ENCODE assay signal across 29 cellular contexts in the genomic region with DNA sequence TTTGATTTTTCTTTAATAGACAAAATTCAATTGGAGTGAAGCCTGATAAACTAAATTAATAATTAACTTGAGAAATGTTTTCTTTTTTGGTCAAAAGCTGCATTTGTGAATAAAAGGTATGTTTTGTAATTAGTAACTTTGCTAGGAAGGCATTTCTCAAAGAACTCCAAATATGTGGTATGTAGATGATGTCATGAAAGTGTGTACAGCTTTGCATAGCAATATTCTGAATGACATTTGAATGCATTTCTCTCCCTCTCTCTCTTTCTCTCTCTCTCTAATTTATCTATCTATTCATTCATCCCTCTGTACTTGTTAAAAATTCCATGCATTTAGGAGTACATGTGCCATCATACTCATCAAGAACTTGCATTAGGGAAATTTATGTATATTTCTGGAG.
"Had no signal": no experiment of that assay in that cellular context is flagged by ENCODE, and none has a peak within 500 bp of the region (broad histone marks: within the 10 kb centered on the region; RNA-seq: fewer than 3 reads in every experiment).

No MANE protein-coding gene starts in this region.

- H3K27me3 Mint-ChIP-seq: activated naive CD8-positive, alpha-beta T cell treated with anti-CD3 and anti-CD28 coated beads, Interleukin-2, amount 10 ng/mL, durations not matched to agents 7 days and 5 days; central memory CD8-positive, alpha-beta T cell had no signal

- H3K4me1 ChIP-seq: Peyer's patch, SJSA1 had no signal

- H3K4me1 Mint-ChIP-seq: activated naive CD8-positive, alpha-beta T cell treated with anti-CD3 and anti-CD28 coated beads, Interleukin-2, amount 10 ng/mL, durations not matched to agents 7 days and 5 days; central memory CD8-positive, alpha-beta T cell had no signal

- ATAC-seq: activated CD4-positive, CD25-positive, alpha-beta regulatory T cell treated with anti-CD3 and anti-CD28 coated beads, Interleukin-2, amount 50 U/mL, for 24 hours; activated CD8-positive, alpha-beta T cell treated with anti-CD3 and anti-CD28 coated beads, Interleukin-2, amount 10 ng/mL, durations not matched to agents 7 days and 5 days; body of pancreas; SK-N-SH treated with all-trans-retinoic acid at 6 μM for 48 hours had no signal

- H3K36me3 Mint-ChIP-seq: activated naive CD8-positive, alpha-beta T cell treated with anti-CD3 and anti-CD28 coated beads, Interleukin-2, amount 10 ng/mL, durations not matched to agents 7 days and 5 days had no signal

- H3K27ac ChIP-seq: body of pancreas, Peyer's patch, RWPE1, SJSA1 had no signal

- H3K27ac Mint-ChIP-seq: activated CD8-positive, alpha-beta T cell treated with anti-CD3 and anti-CD28 coated beads, Interleukin-2, amount 10 ng/mL, durations not matched to agents 7 days and 5 days; activated naive CD8-positive, alpha-beta T cell treated with anti-CD3 and anti-CD28 coated beads, Interleukin-2, amount 10 ng/mL, durations not matched to agents 7 days and 5 days; T-helper 1 cell treated with Interleukin-12 subunit alpha and Interleukin-12 subunit beta and Interleukin-4 antibody, amounts not matched to agents 30 μg/mL and 1 μg/mL, for 36 hours had no signal

- H3K4me3 Mint-ChIP-seq: activated CD8-positive, alpha-beta T cell treated with anti-CD3 and anti-CD28 coated beads, Interleukin-2, amount 10 ng/mL, durations not matched to agents 7 days and 5 days; activated naive CD8-positive, alpha-beta T cell treated with anti-CD3 and anti-CD28 coated beads, Interleukin-2, amount 10 ng/mL, durations not matched to agents 7 days and 5 days; central memory CD8-positive, alpha-beta T cell; T-helper 1 cell treated with Interleukin-12 subunit alpha and Interleukin-12 subunit beta and Interleukin-4 antibody, amounts not matched to agents 30 μg/mL and 1 μg/mL, for 36 hours had no signal

- H3K36me3 ChIP-seq: MG63, Peyer's patch, SJSA1 had no signal

- H3K9me3 ChIP-seq: body of pancreas, MG63, Peyer's patch, SJSA1 had no signal

- H3K27me3 ChIP-seq: body of pancreas, MG63, Peyer's patch, SJSA1 had no signal

- DNase-seq: activated CD4-positive, alpha-beta T cell treated with anti-CD3 and anti-CD28 coated beads for 4 hours; activated CD8-positive, alpha-beta memory T cell treated with anti-CD3 and anti-CD28 coated beads, Interleukin-2, amount 50 U/mL, for 48 hours; activated CD8-positive, alpha-beta T cell treated with anti-CD3 and anti-CD28 coated beads, Interleukin-2, amount 10 ng/mL, durations not matched to agents 7 days and 5 days; activated naive CD4-positive, alpha-beta T cell treated with anti-CD3 and anti-CD28 coated beads, Interleukin-2, amount 50 U/mL, for 16 hours; activated naive CD8-positive, alpha-beta T cell treated with anti-CD3 and anti-CD28 coated beads, Interleukin-2, amount 10 ng/mL, durations not matched to agents 7 days and 5 days; activated T-cell treated with anti-CD3 and anti-CD28 coated beads, Interleukin-2, amount 50 U/mL, for 1 hour; aorta; body of pancreas; MG63; MV-4-11; NCI-H1092 treated with DMSO at 0.1 percent for 48 hours; NCI-H1417 treated with DMSO at 0.1 percent for 48 hours; NCI-H1694; NCI-H2029; NCI-H2107; NCI-H2171 treated with DMSO at 0.1 percent for 48 hours; NCI-H226; NCI-H510A; NCI-H526 treated with DMSO at 0.1 percent for 48 hours; NCI-H82; Peyer's patch; Right ventricle myocardium superior; SW 1271 had no signal

- H3K4me3 ChIP-seq: body of pancreas, MG63, Peyer's patch, SJSA1 had no signal

- H3K9me3 Mint-ChIP-seq: activated naive CD8-positive, alpha-beta T cell treated with anti-CD3 and anti-CD28 coated beads, Interleukin-2, amount 10 ng/mL, durations not matched to agents 7 days and 5 days had no signal
